In genomic region chr17:14310101-14310500, GRCh38 we compare ENCODE assay signal across 9 cellular contexts. TPM values are rescaled to one million over a fixed set of nuclear protein-coding genes. Genes with fewer than 3 reads are reported as not detected.
DNase-seq lines count a peak whose midpoint lies in the region; TF ChIP-seq lines count a peak whose summit lies in the region.
"Had no signal": no experiment of that assay in that cellular context is flagged by ENCODE, and none has a peak within 500 bp of the region (broad histone marks: within the 10 kb centered on the region; RNA-seq: fewer than 3 reads in every experiment).

No MANE protein-coding gene starts in this region.

- H3K27ac ChIP-seq in CD8-positive, alpha-beta memory T cell (ENCODE audit: low read depth, low read length), result no peak overlapping the region
- H3K27ac ChIP-seq in neuronal stem cell (replicated peaks; ENCODE audit: low read length), result no peak overlapping the region

- no peak overlapping the region for H3K23ac ChIP-seq in neuronal stem cell (ENCODE audit: low read depth, low read length, poor library complexity)

- no peak overlapping the region for H2AK5ac ChIP-seq in neuronal stem cell (ENCODE audit: low read depth, low read length)

- H2AFZ ChIP-seq in neuronal stem cell (ENCODE audit: low read length), result no peak overlapping the region

- no peak overlapping the region for H2BK12ac ChIP-seq in neuronal stem cell (ENCODE audit: low read length)

- H3K4me2 ChIP-seq in neuronal stem cell (ENCODE audit: insufficient read depth, low read length, poor library complexity, severe bottlenecking), result peak overlapping the region; percentile 86

- no peak overlapping the region for H3K4me3 ChIP-seq in CD8-positive, alpha-beta memory T cell (ENCODE audit: low read length)
- H3K4me3 ChIP-seq in fibroblast of mammary gland (ENCODE audit: control insufficient read depth, low read depth, low read length), result peak overlapping the region; percentile 54
- no peak overlapping the region for H3K4me3 ChIP-seq in neuronal stem cell (ENCODE audit: low read length in 2 of 2)

- no peak overlapping the region for H3K18ac ChIP-seq in neuronal stem cell (ENCODE audit: low read length)

- H3K27me3 ChIP-seq in CD8-positive, alpha-beta memory T cell (ENCODE audit: insufficient read depth, low read length, poor library complexity, severe bottlenecking), result no peaks in the 10 kb centered on the region
- H3K27me3 ChIP-seq in neuronal stem cell (ENCODE audit: control insufficient read depth in 3 of 3, insufficient read depth in 3 of 3, low read depth in 1 of 3, low read length in 3 of 3), result no peaks in the 10 kb centered on the region

- H2BK5ac ChIP-seq in neuronal stem cell (ENCODE audit: low read length), result no peak overlapping the region

- peak overlapping the region in 6 of 7 donors; percentile 11 to 83 (median 54) for H3K4me3 Mint-ChIP-seq in CD8-positive, alpha-beta memory T cell
- H3K4me3 Mint-ChIP-seq in activated T-helper 1 cell treated with anti-CD3 and anti-CD28 coated beads, Interleukin-12 subunit alpha, Interleukin-12 subunit beta, Interleukin-2, Interleukin-4 antibody, amounts not matched to agents 30 ng/mL and 10 ng/mL and 1 ng/mL, durations not matched to agents 14 hours and 24 hours and 36 hours, result peak overlapping the region; percentile 9

- peaks cover 55 to 75% (median 68%) of the 10 kb centered on the region in 3 donors for H3K4me1 Mint-ChIP-seq in CD8-positive, alpha-beta memory T cell
- peaks cover 57% of the 10 kb centered on the region for H3K4me1 Mint-ChIP-seq in activated T-helper 1 cell treated with anti-CD3 and anti-CD28 coated beads, Interleukin-12 subunit alpha, Interleukin-12 subunit beta, Interleukin-2, Interleukin-4 antibody, amounts not matched to agents 30 ng/mL and 10 ng/mL and 1 ng/mL, durations not matched to agents 14 hours and 24 hours and 36 hours (ENCODE audit: low read depth)

- no peaks in the 10 kb centered on the region for H3K36me3 ChIP-seq in CD8-positive, alpha-beta memory T cell (ENCODE audit: insufficient read depth, low read length)
- H3K36me3 ChIP-seq in neuronal stem cell (replicated peaks in 1 of 2; ENCODE audit: control insufficient read depth in 2 of 2, insufficient read depth in 2 of 2, low read length in 2 of 2), result peaks cover 14 to 86% of the 10 kb centered on the region in 2 donors

- POLR2A ChIA-PET in CD8-positive, alpha-beta memory T cell (lab: Charles Lee), result no interaction called here

- H2BK15ac ChIP-seq in neuronal stem cell (ENCODE audit: low read length), result no peak overlapping the region

- H3K9ac ChIP-seq in neuronal stem cell (ENCODE audit: low read depth, low read length, poor library complexity), result peak overlapping the region; percentile 67

- peaks cover 4 to 34% (median 9%) of the 10 kb centered on the region in 3 donors for H3K36me3 Mint-ChIP-seq in CD8-positive, alpha-beta memory T cell
- H3K36me3 Mint-ChIP-seq in activated T-helper 1 cell treated with anti-CD3 and anti-CD28 coated beads, Interleukin-12 subunit alpha, Interleukin-12 subunit beta, Interleukin-2, Interleukin-4 antibody, amounts not matched to agents 30 ng/mL and 10 ng/mL and 1 ng/mL, durations not matched to agents 14 hours and 24 hours and 36 hours (ENCODE audit: low read depth), result peaks cover 51% of the 10 kb centered on the region

- H3K4ac ChIP-seq in neuronal stem cell (ENCODE audit: low read length), result no peak overlapping the region

- H2BK120ac ChIP-seq in neuronal stem cell (ENCODE audit: low read depth, low read length), result no peak overlapping the region

- CTCF ChIA-PET in CD8-positive, alpha-beta memory T cell (lab: Charles Lee), result interaction anchor here (0.7 to 1.5 kb wide), 3 partner anchors 8 to 119 kb away, joined by 3 read pairs; no protein-coding TSS in a partner anchor

- H4K91ac ChIP-seq in neuronal stem cell (ENCODE audit: low read depth, low read length, poor library complexity), result no peak overlapping the region

- peak overlapping the region in 3 of 8 donors; percentile 3 to 24 (median 15) for H3K27ac Mint-ChIP-seq in CD8-positive, alpha-beta memory T cell
- no peak overlapping the region for H3K27ac Mint-ChIP-seq in activated T-helper 1 cell treated with anti-CD3 and anti-CD28 coated beads, Interleukin-12 subunit alpha, Interleukin-12 subunit beta, Interleukin-2, Interleukin-4 antibody, amounts not matched to agents 30 ng/mL and 10 ng/mL and 1 ng/mL, durations not matched to agents 14 hours and 24 hours and 36 hours

- no peak for DNase-seq in CD8-positive, alpha-beta memory T cell
- no peak for DNase-seq in activated T-helper 1 cell treated with anti-CD3 and anti-CD28 coated beads, Interleukin-12 subunit alpha, Interleukin-12 subunit beta, Interleukin-2, Interleukin-4 antibody, amounts not matched to agents 30 ng/mL and 10 ng/mL and 1 ng/mL, durations not matched to agents 14 hours and 24 hours and 36 hours (ENCODE audit: low spot score)
- no peak for DNase-seq in fibroblast of mammary gland (ENCODE audit: low read depth)
- DNase-seq in neuronal stem cell (ENCODE audit: low spot score), result no peak
- no peak for DNase-seq in mucosa of gallbladder (ENCODE audit: low spot score)
- DNase-seq in SHP77 (lab: John Stamatoyannopoulos, UW), result no peak
- DNase-seq in dermis blood vessel endothelial cell, result no peak
- DNase-seq in HuH-7 (ENCODE audit: low spot score), result no peak
- DNase-seq: NCI-H187 treated with DMSO at 0.1 percent for 48 hours had no signal

- no peaks in the 10 kb centered on the region for H3K9me3 ChIP-seq in CD8-positive, alpha-beta memory T cell (ENCODE audit: low read length)
- H3K9me3 ChIP-seq in neuronal stem cell (replicated peaks in 1 of 2; ENCODE audit: control insufficient read depth in 2 of 2, insufficient read depth in 1 of 2, low read depth in 1 of 2, low read length in 2 of 2), result peaks cover 2 to 59% of the 10 kb centered on the region in 2 donors

- H3K79me1 ChIP-seq in neuronal stem cell (ENCODE audit: low read depth, low read length), result peaks cover 12% of the 10 kb centered on the region

- peaks cover 33% of the 10 kb centered on the region for H3K4me1 ChIP-seq in CD8-positive, alpha-beta memory T cell (ENCODE audit: insufficient read depth, low read length)
- peaks cover 16 to 24% of the 10 kb centered on the region in 2 donors for H3K4me1 ChIP-seq in neuronal stem cell (ENCODE audit: control insufficient read depth in 2 of 2, insufficient read depth in 1 of 2, low read depth in 1 of 2, low read length in 2 of 2)

- intact Hi-C loops in activated T-helper 1 cell treated with anti-CD3 and anti-CD28 coated beads, Interleukin-12 subunit alpha, Interleukin-12 subunit beta, Interleukin-2, Interleukin-4 antibody, amounts not matched to agents 30 ng/mL and 10 ng/mL and 1 ng/mL, durations not matched to agents 14 hours and 24 hours and 36 hours (cut with micrococcal nuclease), result no loop called here

- H3K9me3 Mint-ChIP-seq in CD8-positive, alpha-beta memory T cell, result no peaks in the 10 kb centered on the region
- H3K9me3 Mint-ChIP-seq in activated T-helper 1 cell treated with anti-CD3 and anti-CD28 coated beads, Interleukin-12 subunit alpha, Interleukin-12 subunit beta, Interleukin-2, Interleukin-4 antibody, amounts not matched to agents 30 ng/mL and 10 ng/mL and 1 ng/mL, durations not matched to agents 14 hours and 24 hours and 36 hours, result no peaks in the 10 kb centered on the region

- TF ChIP-seq CTCF in fibroblast of mammary gland (conservative IDR thresholded peaks at IDR 0.05; ENCODE audit: control insufficient read depth, insufficient read depth, low read depth, low read length), result no peak

- peaks cover 0 to 5% of the 10 kb centered on the region in 2 donors for H3K27me3 Mint-ChIP-seq in CD8-positive, alpha-beta memory T cell
- no peaks in the 10 kb centered on the region for H3K27me3 Mint-ChIP-seq in activated T-helper 1 cell treated with anti-CD3 and anti-CD28 coated beads, Interleukin-12 subunit alpha, Interleukin-12 subunit beta, Interleukin-2, Interleukin-4 antibody, amounts not matched to agents 30 ng/mL and 10 ng/mL and 1 ng/mL, durations not matched to agents 14 hours and 24 hours and 36 hours (ENCODE audit: insufficient read depth)

- no peak overlapping the region for H4K8ac ChIP-seq in neuronal stem cell (ENCODE audit: low read depth, low read length)

- no peak overlapping the region for H3K14ac ChIP-seq in neuronal stem cell (ENCODE audit: low read length)

- no CpG with 5 or more reads among the region's 13 CpGs for WGBS in neuronal stem cell (ENCODE audit: extremely low coverage in 2 of 2, insufficient read length in 2 of 2, insufficient replicate concordance in 1 of 2), 2 donors

RNA-seq across cellular contexts. Expression of gene HS3ST3B1, which starts 9.2 kb away (rescaled TPM):
- total RNA-seq in CD8-positive, alpha-beta memory T cell, result 1 to 10 TPM; 5.5 to 6.0 TPM
- 11.0 TPM for polyA plus RNA-seq in CD8-positive, alpha-beta memory T cell
- 32.3 and 33.8 TPM in 2 replicates for total RNA-seq in activated T-helper 1 cell treated with anti-CD3 and anti-CD28 coated beads, Interleukin-12 subunit alpha, Interleukin-12 subunit beta, Interleukin-2, Interleukin-4 antibody, amounts not matched to agents 30 ng/mL and 10 ng/mL and 1 ng/mL, durations not matched to agents 14 hours and 24 hours and 36 hours
- 17.6 TPM for polyA plus RNA-seq in neuronal stem cell (2013, experiment 1 of 2)
- 18.0 TPM for polyA plus RNA-seq in neuronal stem cell (2013, experiment 2 of 2)
- total RNA-seq in mucosa of gallbladder (4.0 TPM), dermis blood vessel endothelial cell (0.28 and 1.4 TPM in 2 replicates)
